28 cellular contexts compared by ENCODE assay signal in the genomic region with DNA sequence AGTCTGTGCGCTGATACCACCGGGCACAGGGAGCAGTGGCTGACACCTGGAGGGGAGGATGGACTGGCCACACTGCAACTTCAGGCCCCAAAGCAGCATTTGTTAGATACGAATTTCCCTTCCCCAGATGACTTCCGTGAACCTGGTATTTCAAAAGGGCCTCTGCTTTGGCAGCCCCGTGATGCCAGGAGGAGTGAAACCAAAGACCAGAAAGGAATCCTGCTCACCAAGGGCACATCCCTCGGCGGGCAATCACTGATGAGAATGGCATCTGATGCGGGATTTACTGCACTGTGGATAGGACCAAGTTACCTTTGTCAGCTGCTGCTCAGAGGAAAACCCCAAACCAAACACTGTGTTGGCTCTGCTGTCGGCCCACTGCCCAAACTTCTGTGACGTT.
"Had no signal": no experiment of that assay in that cellular context is flagged by ENCODE, and none has a peak within 500 bp of the region (broad histone marks: within the 10 kb centered on the region; RNA-seq: fewer than 3 reads in every experiment).

No MANE protein-coding gene starts in this region.

- H3K36me3 ChIP-seq: left ventricle myocardium inferior, neutrophil had no signal

- DNase-seq: activated B cell treated with CpG ODN at 0.5 μM for 24 hours; activated CD4-positive, alpha-beta T cell treated with anti-CD3 and anti-CD28 coated beads, Interleukin-2, amount 50 U/mL, for 1 hour; activated CD8-positive, alpha-beta memory T cell treated with anti-CD3 and anti-CD28 coated beads, Interleukin-2, amount 10 ng/mL, durations not matched to agents 7 days and 5 days; activated CD8-positive, alpha-beta T cell treated with anti-CD3 and anti-CD28 coated beads for 36 hours; activated naive CD4-positive, alpha-beta T cell; activated T-cell treated with anti-CD3 and anti-CD28 coated beads, Interleukin-2, amount 50 U/mL, for 48 hours; anterior cingulate cortex; body of pancreas; dermis blood vessel endothelial cell; effector CD4-positive, alpha-beta T cell; esophagus squamous epithelium; glutamatergic neuron; left ventricle myocardium inferior; mucosa of descending colon; right cardiac atrium; stimulated activated CD4-positive, alpha-beta T cell treated with anti-CD3 and anti-CD28 coated beads, Interleukin-2, amount 100 ng/mL, for 48 hours; stimulated activated naive CD4-positive, alpha-beta T cell treated with Interleukin-2 at 50 U/mL for 16 hours; testis; trophoblast cell had no signal

- H3K36me3 Mint-ChIP-seq: activated CD8-positive, alpha-beta memory T cell treated with anti-CD3 and anti-CD28 coated beads, Interleukin-2, amount 10 ng/mL, durations not matched to agents 7 days and 5 days had no signal

- FAIRE-seq: colon, frontal cortex, islet of Langerhans, pancreas, urothelium cell line had no signal

- H3K9me3 Mint-ChIP-seq: activated B cell treated with CpG ODN at 0.5 μM for 24 hours; activated CD8-positive, alpha-beta T cell treated with anti-CD3 and anti-CD28 coated beads for 36 hours; nephron had no signal

- ATAC-seq: activated CD8-positive, alpha-beta memory T cell treated with anti-CD3 and anti-CD28 coated beads, Interleukin-2, amount 10 ng/mL, durations not matched to agents 7 days and 5 days; activated CD8-positive, alpha-beta T cell treated with anti-CD3 and anti-CD28 coated beads for 36 hours; body of pancreas; mucosa of descending colon; right cardiac atrium had no signal

- H3K27me3 Mint-ChIP-seq: activated B cell treated with CpG ODN at 0.5 μM for 24 hours; activated CD8-positive, alpha-beta T cell treated with anti-CD3 and anti-CD28 coated beads for 36 hours; activated naive CD8-positive, alpha-beta T cell had no signal

- H3K27ac Mint-ChIP-seq: activated B cell treated with CpG ODN at 0.5 μM for 24 hours; activated CD8-positive, alpha-beta memory T cell treated with anti-CD3 and anti-CD28 coated beads, Interleukin-2, amount 10 ng/mL, durations not matched to agents 7 days and 5 days; activated CD8-positive, alpha-beta T cell treated with anti-CD3 and anti-CD28 coated beads for 36 hours; activated naive CD8-positive, alpha-beta T cell; nephron had no signal

- H3K4me1 Mint-ChIP-seq: activated CD8-positive, alpha-beta memory T cell treated with anti-CD3 and anti-CD28 coated beads, Interleukin-2, amount 10 ng/mL, durations not matched to agents 7 days and 5 days; nephron had no signal

- H3K4me1 ChIP-seq: esophagus squamous epithelium, testis had no signal

- H3K27me3 ChIP-seq: body of pancreas, esophagus squamous epithelium, neutrophil, pancreas, testis had no signal

- H3K4me3 ChIP-seq: body of pancreas, esophagus squamous epithelium, left ventricle myocardium inferior, lung, mucosa of descending colon, pancreas, testis had no signal

- H3K9me3 ChIP-seq: body of pancreas, esophagus squamous epithelium, left ventricle myocardium inferior, mucosa of descending colon, neutrophil, pancreas, testis had no signal

- H3K4me3 Mint-ChIP-seq: activated B cell treated with CpG ODN at 0.5 μM for 24 hours; activated CD8-positive, alpha-beta memory T cell treated with anti-CD3 and anti-CD28 coated beads, Interleukin-2, amount 10 ng/mL, durations not matched to agents 7 days and 5 days; activated CD8-positive, alpha-beta T cell treated with anti-CD3 and anti-CD28 coated beads for 36 hours; activated naive CD8-positive, alpha-beta T cell; nephron had no signal

- H3K27ac ChIP-seq: esophagus squamous epithelium, left ventricle myocardium inferior, neutrophil, pancreas, testis had no signal
